In the genomic region with DNA sequence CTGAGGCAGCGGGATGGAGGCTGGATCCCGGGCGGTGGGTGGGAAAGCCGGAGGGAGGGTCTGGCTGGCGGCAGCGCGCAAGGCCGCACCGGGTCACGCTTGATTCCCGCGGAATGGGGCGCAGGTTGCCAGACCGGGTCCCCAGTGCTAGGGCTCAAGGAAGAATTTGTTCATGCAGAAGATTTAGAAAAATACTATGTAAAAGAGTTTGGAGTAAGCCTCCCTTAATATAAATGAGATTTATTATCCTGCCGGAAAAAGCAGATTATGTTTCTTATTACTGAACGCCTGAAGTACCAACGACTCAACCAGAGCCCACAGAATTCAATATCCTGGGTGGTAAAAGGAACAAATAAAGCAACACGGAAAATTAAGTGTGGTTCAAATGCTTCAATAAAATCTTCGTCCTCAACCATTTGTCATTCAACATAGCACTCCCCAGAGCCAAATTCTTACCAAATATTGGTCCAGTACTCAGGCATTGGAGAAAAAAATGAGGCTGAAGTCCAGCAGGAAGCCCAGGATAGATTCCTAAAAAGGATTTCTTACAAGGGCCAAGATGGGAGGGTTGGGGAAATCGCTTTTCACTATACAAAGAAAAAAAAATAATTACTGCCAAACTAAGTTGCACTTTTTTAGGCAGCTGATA, we compare ENCODE assay signal across 8 cellular contexts. TPM values are rescaled to one million over a fixed set of nuclear protein-coding genes. Genes with fewer than 3 reads are reported as not detected.
DNase-seq lines count a peak whose midpoint lies in the region; ATAC-seq and TF ChIP-seq lines count a peak whose summit lies in the region.

No MANE protein-coding gene starts in this region.

- H2BK5ac ChIP-seq in IMR-90 (ENCODE audit: low read depth, low read length, poor library complexity, severe bottlenecking), result peak overlapping the region; percentile 89

- H3K18ac ChIP-seq in IMR-90 (ENCODE audit: low read depth, low read length), result peak overlapping the region; percentile 55

- BruUV-seq in IMR-90 (replicated peaks; lab: Mats Ljungman, UMichigan), result no TSS peak

- no peak for TF ChIP-seq RAD21 in IMR-90 (IDR thresholded peaks at IDR 0.05; ENCODE audit: low read length)

- no peak for DNase-seq in activated CD4-positive, alpha-beta T cell treated with anti-CD3 and anti-CD28 coated beads, Interleukin-2, amount 10 ng/mL, durations not matched to agents 7 days and 5 days
- no peak for DNase-seq in activated CD4-positive, alpha-beta T cell treated with anti-CD3 and anti-CD28 coated beads for 4 hours
- DNase-seq in IMR-90, result peak; percentile 4
- DNase-seq in astrocyte of the hippocampus (ENCODE audit: low read depth, low spot score), result peak; percentile 40
- no peak for DNase-seq in lower leg skin (ENCODE audit: low spot score in 2 of 2)
- DNase-seq in upper lobe of right lung, result no peak
- no peak for DNase-seq in iPS-NIHi11 (ENCODE audit: low spot score)
- no peak for DNase-seq in NCI-H345 treated with DMSO at 0.1 percent for 48 hours (lab: John Stamatoyannopoulos, UW; ENCODE audit: unreplicated experiment)

- H3K9me3 Mint-ChIP-seq in activated CD4-positive, alpha-beta T cell treated with anti-CD3 and anti-CD28 coated beads, Interleukin-2, amount 10 ng/mL, durations not matched to agents 7 days and 5 days, result peaks cover 4% of the 10 kb centered on the region

- dilution Hi-C loops in IMR-90 (cut with HindIII; ENCODE audit: low sequenced_read_pairs, unreplicated experiment), result no loop called here

- H4K91ac ChIP-seq in IMR-90 (ENCODE audit: insufficient read depth, low read depth, low read length), result no peak overlapping the region; the same call in 1 of the 2 replicates

- H2AK5ac ChIP-seq in IMR-90 (ENCODE audit: low read depth, low read length), result no peak overlapping the region

- H3K4me1 ChIP-seq in IMR-90 (ENCODE audit: control insufficient read depth, insufficient read depth, low read length) (no peaks in the 10 kb centered on the region), upper lobe of right lung (peaks cover 6% of the 10 kb centered on the region)

- no CpG with 5 or more reads among the region's 20 CpGs for WGBS in IMR-90 (ENCODE audit: extremely low coverage in 2 of 2, insufficient read length in 1 of 2), 2 experiments
- 1% methylated on average over 20 of the region's 20 CpGs for WGBS in lower leg skin, 2 donors

- H3K56ac ChIP-seq in IMR-90 (ENCODE audit: extremely low read depth, insufficient read depth, low read length), result peak overlapping the region; percentile 52; the same call in 1 of the 2 replicates

- H3K23ac ChIP-seq in IMR-90 (ENCODE audit: low read depth, low read length), result peak overlapping the region; percentile 54; the same call in 1 of the 2 replicates

- H3K4me3 ChIP-seq in IMR-90 (ENCODE audit: insufficient read depth, low read depth, low read length) (peak overlapping the region; percentile 82), lower leg skin (ENCODE audit: low read depth, poor library complexity, severe bottlenecking) (peak overlapping the region; percentile 49), upper lobe of right lung (peak overlapping the region; percentile 84)

- no peaks in the 10 kb centered on the region for H3K36me3 ChIP-seq in IMR-90 (ENCODE audit: control insufficient read depth, insufficient read depth, low read length)
- no peaks in the 10 kb centered on the region for H3K36me3 ChIP-seq in upper lobe of right lung

- peak overlapping the region; percentile 96 for H2AFZ ChIP-seq in IMR-90 (replicated peaks; ENCODE audit: low read length, poor library complexity)

- H3K27ac ChIP-seq in IMR-90 (ENCODE audit: insufficient read depth, low read length) (peak overlapping the region; percentile 81), upper lobe of right lung (peak overlapping the region; percentile 97)

- peak overlapping the region; percentile 61 for H3K4ac ChIP-seq in IMR-90 (ENCODE audit: low read depth, low read length)

- no peaks in the 10 kb centered on the region for H3K27me3 ChIP-seq in IMR-90 (ENCODE audit: control insufficient read depth, insufficient read depth, low read length)
- H3K27me3 ChIP-seq in upper lobe of right lung, result no peaks in the 10 kb centered on the region

- CTCF ChIA-PET in activated CD4-positive, alpha-beta T cell treated with anti-CD3 and anti-CD28 coated beads, Interleukin-2, amount 10 ng/mL, durations not matched to agents 7 days and 5 days (lab: Charles Lee), result no interaction called here
- CTCF ChIA-PET in IMR-90 (lab: Yijun Ruan, JAX), result interaction anchor here (0.6 kb wide), 1 partner anchor 450 kb away, joined by 5 read pairs; no protein-coding TSS in a partner anchor

- H3K4me1 Mint-ChIP-seq in activated CD4-positive, alpha-beta T cell treated with anti-CD3 and anti-CD28 coated beads, Interleukin-2, amount 10 ng/mL, durations not matched to agents 7 days and 5 days, result peaks cover 20% of the 10 kb centered on the region

- peak overlapping the region; percentile 63 for H3K9ac ChIP-seq in IMR-90 (ENCODE audit: low read depth, low read length)

- TF ChIP-seq POLR2A in IMR-90 (IDR thresholded peaks at IDR 0.05; ENCODE audit: low read depth, low read length), result 0 out of 2 replicates have a peak, but pooled peaks have one; percentile 4
- no peak for TF ChIP-seq POLR2A in lower leg skin (IDR thresholded peaks at IDR 0.05)

- intact Hi-C loops in IMR-90 (cut with micrococcal nuclease) (loop anchor here (5.0 kb wide), 2 partner anchors 106 to 766 kb away; no protein-coding TSS in a partner anchor), lower leg skin (cut with DNase I; ENCODE audit: low total_unique reads) (no loop called here), upper lobe of right lung (cut with DNase I) (no loop called here)

- peak overlapping the region; percentile 99 for H3K27ac Mint-ChIP-seq in activated CD4-positive, alpha-beta T cell treated with anti-CD3 and anti-CD28 coated beads, Interleukin-2, amount 10 ng/mL, durations not matched to agents 7 days and 5 days

- H4K8ac ChIP-seq in IMR-90 (ENCODE audit: low read depth in 2 of 2, low read length in 2 of 2), result peak overlapping the region; percentile 14 to 63; a peak in 3 of 4 replicates

- peak overlapping the region; percentile 35; the same call in 1 of the 2 replicates for H3K14ac ChIP-seq in IMR-90 (replicated peaks; ENCODE audit: low read depth, low read length)

- in situ Hi-C loops in IMR-90 (cut with MboI; ENCODE audit: low sequenced_read_pairs), result no loop called here

- peaks cover 0 to 11% of the 10 kb centered on the region in 2 experiments; a peak in 2 of 4 replicates for H3K79me1 ChIP-seq in IMR-90 (ENCODE audit: low read depth in 1 of 2, low read length in 2 of 2)

- peak overlapping the region; percentile 96 for H3K4me2 ChIP-seq in IMR-90 (ENCODE audit: low read depth, low read length)

- ATAC-seq in IMR-90 (ENCODE audit: low read depth) (no peak), upper lobe of right lung (no peak)

- H2BK15ac ChIP-seq in IMR-90 (ENCODE audit: low read depth, low read length), result no peak overlapping the region; the same call in 2 of the 3 replicates

- H4K5ac ChIP-seq in IMR-90 (ENCODE audit: low read depth, low read length), result peak overlapping the region; percentile 69; the same call in 1 of the 2 replicates

- H3K4me3 Mint-ChIP-seq in activated CD4-positive, alpha-beta T cell treated with anti-CD3 and anti-CD28 coated beads, Interleukin-2, amount 10 ng/mL, durations not matched to agents 7 days and 5 days, result peak overlapping the region; percentile 96

- peak overlapping the region; percentile 86 for H2AK9ac ChIP-seq in IMR-90 (replicated peaks; ENCODE audit: low read depth, low read length, poor library complexity)

- TF ChIP-seq CTCF in IMR-90 (conservative IDR thresholded peaks at IDR 0.05; ENCODE audit: low read depth, low read length), result no peak
- TF ChIP-seq CTCF in lower leg skin (IDR thresholded peaks at IDR 0.05), result no peak
- TF ChIP-seq CTCF in upper lobe of right lung (IDR thresholded peaks at IDR 0.05), result no peak

- H3K9me1 ChIP-seq in IMR-90 (ENCODE audit: insufficient read depth, low read length), result no peaks in the 10 kb centered on the region; the same call in 1 of the 2 replicates

- H2BK120ac ChIP-seq in IMR-90 (ENCODE audit: low read depth, low read length), result peak overlapping the region; percentile 23; the same call in 1 of the 2 replicates

- H4K20me1 ChIP-seq in IMR-90 (ENCODE audit: insufficient read depth, low read length), result no peaks in the 10 kb centered on the region

- no peak overlapping the region for H2BK20ac ChIP-seq in IMR-90 (ENCODE audit: low read depth, low read length)

- POLR2A ChIA-PET in activated CD4-positive, alpha-beta T cell treated with anti-CD3 and anti-CD28 coated beads, Interleukin-2, amount 10 ng/mL, durations not matched to agents 7 days and 5 days (lab: Charles Lee), result no interaction called here
- POLR2A ChIA-PET in IMR-90 (lab: Charles Lee; ENCODE audit: unreplicated experiment), result no interaction called here

- H3K36me3 Mint-ChIP-seq in activated CD4-positive, alpha-beta T cell treated with anti-CD3 and anti-CD28 coated beads, Interleukin-2, amount 10 ng/mL, durations not matched to agents 7 days and 5 days (ENCODE audit: low read depth), result peaks cover 11% of the 10 kb centered on the region

- H3K27me3 Mint-ChIP-seq in activated CD4-positive, alpha-beta T cell treated with anti-CD3 and anti-CD28 coated beads, Interleukin-2, amount 10 ng/mL, durations not matched to agents 7 days and 5 days, result no peaks in the 10 kb centered on the region

- H3K9me3 ChIP-seq in IMR-90 (ENCODE audit: control insufficient read depth, insufficient read depth, low read length) (no peaks in the 10 kb centered on the region), upper lobe of right lung (no peaks in the 10 kb centered on the region)

TF ChIP-seq in IMR-90, 13 proteins besides CTCF, POLR2A, EP300 and RAD21 (continues in another document):
- TF ChIP-seq SMC3 (IDR thresholded peaks at IDR 0.05; ENCODE audit: low read depth, low read length) (no peak), MAZ (IDR thresholded peaks at IDR 0.05; ENCODE audit: borderline replicate concordance, low read depth, low read length) (no peak), NFE2L2 (IDR thresholded peaks at IDR 0.05; ENCODE audit: low read depth, low read length) (no peak), FOS (IDR thresholded peaks at IDR 0.05; ENCODE audit: low read depth, low read length) (no peak), RCOR1 (IDR thresholded peaks at IDR 0.05; ENCODE audit: insufficient replicate concordance, low read length) (no peak), CEBPB (IDR thresholded peaks at IDR 0.05; ENCODE audit: low read depth, low read length) (no peak), CHD1 (IDR thresholded peaks at IDR 0.05; ENCODE audit: low read depth, low read length) (no peak)

RNA-seq across cellular contexts. Expression of gene ZBTB20, which starts 1.2 kb away (rescaled TPM):
- 10 to 100 TPM; 11.0 to 11.4 TPM for total RNA-seq in activated CD4-positive, alpha-beta T cell treated with anti-CD3 and anti-CD28 coated beads, Interleukin-2, amount 10 ng/mL, durations not matched to agents 7 days and 5 days
- 13.3 and 14.7 TPM in 2 replicates for total RNA-seq in IMR-90 (2012; rRNA removed)
- 0.75 and 0.87 TPM in 2 replicates for polyA plus RNA-seq in IMR-90 (2012; rRNA removed)
- polyA plus RNA-seq in IMR-90 (2012; cell fraction: cytosol; rRNA removed), result 0.25 and 0.55 TPM in 2 replicates
- polyA plus RNA-seq in IMR-90 (2012; cell fraction: nucleus; rRNA removed; ENCODE audit: low replicate concordance), result 2.3 and 2.6 TPM in 2 replicates
- total RNA-seq in lower leg skin, result 10 to 100 TPM; 22.5 to 41.9 (median 33.1) TPM
- 61.0 TPM for total RNA-seq in upper lobe of right lung

Comparison
In these comparisons a context has a peak if more than half of its experiments do, and no peak if none do; other contexts are left out.
1. DNase-seq: peak in IMR-90 (single experiment) and astrocyte of the hippocampus (single experiment); none in activated CD4-positive, alpha-beta T cell treated with anti-CD3 and anti-CD28 coated beads, Interleukin-2, amount 10 ng/mL, durations not matched to agents 7 days and 5 days (single experiment), activated CD4-positive, alpha-beta T cell treated with anti-CD3 and anti-CD28 coated beads for 4 hours (0 of 2), lower leg skin (0 of 2), upper lobe of right lung (single experiment), iPS-NIHi11 (single experiment) and NCI-H345 treated with DMSO at 0.1 percent for 48 hours (single experiment).
2. Peak in every context shown above with its lines, with median percentiles within 50 percentile points of each other: H3K4me3 ChIP-seq.